Comparison of ENCODE assay signal across 1 cellular context in the genomic region with DNA sequence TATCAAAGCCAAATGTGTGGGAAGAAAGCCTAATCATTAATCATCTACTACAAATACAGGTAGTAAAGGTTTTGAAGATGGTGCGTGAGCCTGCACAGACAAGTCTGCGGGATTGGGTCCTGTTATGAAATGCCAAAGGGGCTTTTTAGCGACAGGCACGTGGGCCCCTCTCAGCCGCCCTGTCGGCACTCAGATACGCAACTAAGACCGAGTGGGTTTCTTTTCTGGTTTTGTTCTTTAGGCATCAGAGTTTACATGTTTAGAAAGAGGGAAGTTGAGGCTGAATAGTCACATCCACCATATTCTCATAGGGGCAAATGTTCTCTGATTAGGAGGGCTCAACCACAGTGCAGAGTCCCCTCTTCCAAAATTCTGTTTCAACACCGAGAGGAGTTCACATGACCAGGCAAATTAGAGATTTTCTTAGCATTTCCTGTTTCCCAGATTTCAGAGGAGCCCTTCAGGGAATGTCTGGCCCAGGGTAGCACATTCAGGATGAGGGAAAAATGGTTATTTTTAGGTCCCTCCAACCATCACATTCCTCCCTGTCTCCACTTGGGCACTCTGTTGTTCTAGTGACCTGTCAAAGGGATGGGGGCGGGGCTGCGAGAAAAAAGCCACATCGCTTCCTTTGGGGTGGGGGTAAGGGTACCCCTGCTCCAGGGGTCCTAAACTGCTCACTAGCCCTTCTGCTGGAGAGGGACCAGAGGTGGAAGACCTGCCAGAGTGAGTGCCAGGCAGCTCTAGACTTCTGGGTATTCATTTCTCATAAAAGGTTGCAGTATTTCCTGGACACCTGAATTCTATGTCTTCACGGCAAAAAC.
TF ChIP-seq lines count a peak whose summit lies in the region.

No MANE protein-coding gene starts in this region.

TF ChIP-seq in GM12878, 131 proteins besides CTCF, POLR2A, EP300 and RAD21 (continued from another document and continues in another):
- TF ChIP-seq, protein P1, sequence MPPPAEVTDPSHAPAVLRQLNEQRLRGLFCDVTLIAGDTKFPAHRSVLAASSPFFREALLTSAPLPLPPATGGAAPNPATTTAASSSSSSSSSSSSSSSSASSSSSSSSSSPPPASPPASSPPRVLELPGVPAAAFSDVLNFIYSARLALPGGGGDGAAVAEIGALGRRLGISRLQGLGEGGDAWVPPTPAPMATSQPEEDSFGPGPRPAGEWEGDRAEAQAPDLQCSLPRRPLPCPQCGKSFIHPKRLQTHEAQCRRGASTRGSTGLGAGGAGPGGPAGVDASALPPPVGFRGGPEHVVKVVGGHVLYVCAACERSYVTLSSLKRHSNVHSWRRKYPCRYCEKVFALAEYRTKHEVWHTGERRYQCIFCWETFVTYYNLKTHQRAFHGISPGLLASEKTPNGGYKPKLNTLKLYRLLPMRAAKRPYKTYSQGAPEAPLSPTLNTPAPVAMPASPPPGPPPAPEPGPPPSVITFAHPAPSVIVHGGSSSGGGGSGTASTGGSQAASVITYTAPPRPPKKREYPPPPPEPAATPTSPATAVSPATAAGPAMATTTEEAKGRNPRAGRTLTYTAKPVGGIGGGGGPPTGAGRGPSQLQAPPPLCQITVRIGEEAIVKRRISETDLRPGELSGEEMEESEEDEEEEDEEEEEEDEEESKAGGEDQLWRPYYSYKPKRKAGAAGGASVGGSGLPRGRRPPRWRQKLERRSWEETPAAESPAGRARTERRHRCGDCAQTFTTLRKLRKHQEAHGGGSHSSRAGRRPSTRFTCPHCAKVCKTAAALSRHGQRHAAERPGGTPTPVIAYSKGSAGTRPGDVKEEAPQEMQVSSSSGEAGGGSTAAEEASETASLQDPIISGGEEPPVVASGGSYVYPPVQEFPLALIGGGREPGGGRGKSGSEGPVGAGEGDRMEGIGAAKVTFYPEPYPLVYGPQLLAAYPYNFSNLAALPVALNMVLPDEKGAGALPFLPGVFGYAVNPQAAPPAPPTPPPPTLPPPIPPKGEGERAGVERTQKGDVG (CRISPR knock-in tag; IDR thresholded peaks at IDR 0.05), result no peak
- TF ChIP-seq KDM1A (IDR thresholded peaks at IDR 0.05; ENCODE audit: borderline replicate concordance) (no peak), HCFC1 (IDR thresholded peaks at IDR 0.05; ENCODE audit: low read length) (0 out of 2 replicates have a peak, but pooled peaks have one; percentile 16), RFX5 (IDR thresholded peaks at IDR 0.05; ENCODE audit: low read depth, low read length) (no peak), WRNIP1 (IDR thresholded peaks at IDR 0.05; ENCODE audit: borderline replicate concordance, low read depth, low read length) (0 out of 2 replicates have a peak, but pooled peaks have one; percentile 15), SMAD1 (IDR thresholded peaks at IDR 0.05; ENCODE audit: low read depth, partially characterized antibody) (no peak), IKZF2 (IDR thresholded peaks at IDR 0.05) (no peak), POU2F2 (IDR thresholded peaks at IDR 0.05; ENCODE audit: borderline replicate concordance, low read depth, low read length) (peak; percentile 83; the same call in 2 of the 3 replicates), HDAC6 (IDR thresholded peaks at IDR 0.05; ENCODE audit: unreplicated experiment) (no peak), BHLHE40 (IDR thresholded peaks at IDR 0.05; ENCODE audit: borderline replicate concordance in 1 of 2, low read depth in 2 of 2, low read length in 1 of 2) (peak in 1 of 2 experiments; percentile 90; a peak in 2 of 4 replicates), CBFB (IDR thresholded peaks at IDR 0.05; ENCODE audit: low read depth) (no peak), ETV6 (conservative IDR thresholded peaks at IDR 0.05 in 1 of 2, IDR thresholded peaks at IDR 0.05 in 1 of 2; ENCODE audit: borderline replicate concordance in 1 of 2, low read depth in 1 of 2) (peak in 1 of 2 experiments; percentile 39; a peak in 1 of 4 replicates), SUZ12 (IDR thresholded peaks at IDR 0.05; ENCODE audit: unreplicated experiment) (no peak), BRCA1 (IDR thresholded peaks at IDR 0.05; ENCODE audit: low read depth, low read length) (no peak), ZNF622 (IDR thresholded peaks at IDR 0.05) (no peak), RBBP5 (conservative IDR thresholded peaks at IDR 0.05) (no peak), NFYA (IDR thresholded peaks at IDR 0.05; ENCODE audit: borderline replicate concordance, low read depth, low read length) (no peak), BACH1 (IDR thresholded peaks at IDR 0.05; ENCODE audit: borderline replicate concordance) (no peak), TCF3 (IDR thresholded peaks at IDR 0.05; ENCODE audit: borderline replicate concordance, insufficient read depth, low read depth, low read length) (0 out of 2 replicates have a peak, but pooled peaks have one; percentile 38), STAT1 (conservative IDR thresholded peaks at IDR 0.05) (no peak), LARP7 (IDR thresholded peaks at IDR 0.05) (no peak), ASH2L (IDR thresholded peaks at IDR 0.05; ENCODE audit: borderline replicate concordance, low read depth) (no peak), KLF5 (IDR thresholded peaks at IDR 0.05; ENCODE audit: partially characterized antibody) (peak; percentile 18), CBX3 (IDR thresholded peaks at IDR 0.05; ENCODE audit: borderline replicate concordance, low read depth) (no peak), POLR2AphosphoS5 (IDR thresholded peaks at IDR 0.05; ENCODE audit: low read length) (peak; percentile 84), KAT2A (conservative IDR thresholded peaks at IDR 0.05; ENCODE audit: control insufficient read depth, low read depth, low read length) (no peak), YBX1 (IDR thresholded peaks at IDR 0.05) (no peak)
- TF ChIP-seq, protein P2, sequence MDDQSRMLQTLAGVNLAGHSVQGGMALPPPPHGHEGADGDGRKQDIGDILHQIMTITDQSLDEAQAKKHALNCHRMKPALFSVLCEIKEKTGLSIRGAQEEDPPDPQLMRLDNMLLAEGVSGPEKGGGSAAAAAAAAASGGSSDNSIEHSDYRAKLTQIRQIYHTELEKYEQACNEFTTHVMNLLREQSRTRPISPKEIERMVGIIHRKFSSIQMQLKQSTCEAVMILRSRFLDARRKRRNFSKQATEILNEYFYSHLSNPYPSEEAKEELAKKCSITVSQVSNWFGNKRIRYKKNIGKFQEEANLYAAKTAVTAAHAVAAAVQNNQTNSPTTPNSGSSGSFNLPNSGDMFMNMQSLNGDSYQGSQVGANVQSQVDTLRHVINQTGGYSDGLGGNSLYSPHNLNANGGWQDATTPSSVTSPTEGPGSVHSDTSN (IDR thresholded peaks at IDR 0.05; ENCODE audit: insufficient replicate concordance, low read depth, low read length), result no peak
- TF ChIP-seq, protein P3, sequence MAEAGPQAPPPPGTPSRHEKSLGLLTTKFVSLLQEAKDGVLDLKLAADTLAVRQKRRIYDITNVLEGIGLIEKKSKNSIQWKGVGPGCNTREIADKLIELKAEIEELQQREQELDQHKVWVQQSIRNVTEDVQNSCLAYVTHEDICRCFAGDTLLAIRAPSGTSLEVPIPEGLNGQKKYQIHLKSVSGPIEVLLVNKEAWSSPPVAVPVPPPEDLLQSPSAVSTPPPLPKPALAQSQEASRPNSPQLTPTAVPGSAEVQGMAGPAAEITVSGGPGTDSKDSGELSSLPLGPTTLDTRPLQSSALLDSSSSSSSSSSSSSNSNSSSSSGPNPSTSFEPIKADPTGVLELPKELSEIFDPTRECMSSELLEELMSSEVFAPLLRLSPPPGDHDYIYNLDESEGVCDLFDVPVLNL (IDR thresholded peaks at IDR 0.05; ENCODE audit: low read depth, low read length), result no peak
- TF ChIP-seq, protein P4, sequence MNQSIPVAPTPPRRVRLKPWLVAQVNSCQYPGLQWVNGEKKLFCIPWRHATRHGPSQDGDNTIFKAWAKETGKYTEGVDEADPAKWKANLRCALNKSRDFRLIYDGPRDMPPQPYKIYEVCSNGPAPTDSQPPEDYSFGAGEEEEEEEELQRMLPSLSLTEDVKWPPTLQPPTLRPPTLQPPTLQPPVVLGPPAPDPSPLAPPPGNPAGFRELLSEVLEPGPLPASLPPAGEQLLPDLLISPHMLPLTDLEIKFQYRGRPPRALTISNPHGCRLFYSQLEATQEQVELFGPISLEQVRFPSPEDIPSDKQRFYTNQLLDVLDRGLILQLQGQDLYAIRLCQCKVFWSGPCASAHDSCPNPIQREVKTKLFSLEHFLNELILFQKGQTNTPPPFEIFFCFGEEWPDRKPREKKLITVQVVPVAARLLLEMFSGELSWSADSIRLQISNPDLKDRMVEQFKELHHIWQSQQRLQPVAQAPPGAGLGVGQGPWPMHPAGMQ (IDR thresholded peaks at IDR 0.05; ENCODE audit: borderline replicate concordance), result no peak
- TF ChIP-seq, protein P5, sequence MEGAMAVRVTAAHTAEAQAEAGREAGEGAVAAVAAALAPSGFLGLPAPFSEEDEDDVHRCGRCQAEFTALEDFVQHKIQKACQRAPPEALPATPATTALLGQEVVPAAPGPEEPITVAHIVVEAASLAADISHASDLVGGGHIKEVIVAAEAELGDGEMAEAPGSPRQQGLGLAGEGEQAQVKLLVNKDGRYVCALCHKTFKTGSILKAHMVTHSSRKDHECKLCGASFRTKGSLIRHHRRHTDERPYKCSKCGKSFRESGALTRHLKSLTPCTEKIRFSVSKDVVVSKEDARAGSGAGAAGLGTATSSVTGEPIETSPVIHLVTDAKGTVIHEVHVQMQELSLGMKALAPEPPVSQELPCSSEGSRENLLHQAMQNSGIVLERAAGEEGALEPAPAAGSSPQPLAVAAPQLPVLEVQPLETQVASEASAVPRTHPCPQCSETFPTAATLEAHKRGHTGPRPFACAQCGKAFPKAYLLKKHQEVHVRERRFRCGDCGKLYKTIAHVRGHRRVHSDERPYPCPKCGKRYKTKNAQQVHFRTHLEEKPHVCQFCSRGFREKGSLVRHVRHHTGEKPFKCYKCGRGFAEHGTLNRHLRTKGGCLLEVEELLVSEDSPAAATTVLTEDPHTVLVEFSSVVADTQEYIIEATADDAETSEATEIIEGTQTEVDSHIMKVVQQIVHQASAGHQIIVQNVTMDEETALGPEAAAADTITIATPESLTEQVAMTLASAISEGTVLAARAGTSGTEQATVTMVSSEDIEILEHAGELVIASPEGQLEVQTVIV (IDR thresholded peaks at IDR 0.05; ENCODE audit: borderline replicate concordance, partially characterized antibody), result no peak
- TF ChIP-seq, protein P6, sequence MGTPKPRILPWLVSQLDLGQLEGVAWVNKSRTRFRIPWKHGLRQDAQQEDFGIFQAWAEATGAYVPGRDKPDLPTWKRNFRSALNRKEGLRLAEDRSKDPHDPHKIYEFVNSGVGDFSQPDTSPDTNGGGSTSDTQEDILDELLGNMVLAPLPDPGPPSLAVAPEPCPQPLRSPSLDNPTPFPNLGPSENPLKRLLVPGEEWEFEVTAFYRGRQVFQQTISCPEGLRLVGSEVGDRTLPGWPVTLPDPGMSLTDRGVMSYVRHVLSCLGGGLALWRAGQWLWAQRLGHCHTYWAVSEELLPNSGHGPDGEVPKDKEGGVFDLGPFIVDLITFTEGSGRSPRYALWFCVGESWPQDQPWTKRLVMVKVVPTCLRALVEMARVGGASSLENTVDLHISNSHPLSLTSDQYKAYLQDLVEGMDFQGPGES (IDR thresholded peaks at IDR 0.05), result no peak
- TF ChIP-seq, protein P7, sequence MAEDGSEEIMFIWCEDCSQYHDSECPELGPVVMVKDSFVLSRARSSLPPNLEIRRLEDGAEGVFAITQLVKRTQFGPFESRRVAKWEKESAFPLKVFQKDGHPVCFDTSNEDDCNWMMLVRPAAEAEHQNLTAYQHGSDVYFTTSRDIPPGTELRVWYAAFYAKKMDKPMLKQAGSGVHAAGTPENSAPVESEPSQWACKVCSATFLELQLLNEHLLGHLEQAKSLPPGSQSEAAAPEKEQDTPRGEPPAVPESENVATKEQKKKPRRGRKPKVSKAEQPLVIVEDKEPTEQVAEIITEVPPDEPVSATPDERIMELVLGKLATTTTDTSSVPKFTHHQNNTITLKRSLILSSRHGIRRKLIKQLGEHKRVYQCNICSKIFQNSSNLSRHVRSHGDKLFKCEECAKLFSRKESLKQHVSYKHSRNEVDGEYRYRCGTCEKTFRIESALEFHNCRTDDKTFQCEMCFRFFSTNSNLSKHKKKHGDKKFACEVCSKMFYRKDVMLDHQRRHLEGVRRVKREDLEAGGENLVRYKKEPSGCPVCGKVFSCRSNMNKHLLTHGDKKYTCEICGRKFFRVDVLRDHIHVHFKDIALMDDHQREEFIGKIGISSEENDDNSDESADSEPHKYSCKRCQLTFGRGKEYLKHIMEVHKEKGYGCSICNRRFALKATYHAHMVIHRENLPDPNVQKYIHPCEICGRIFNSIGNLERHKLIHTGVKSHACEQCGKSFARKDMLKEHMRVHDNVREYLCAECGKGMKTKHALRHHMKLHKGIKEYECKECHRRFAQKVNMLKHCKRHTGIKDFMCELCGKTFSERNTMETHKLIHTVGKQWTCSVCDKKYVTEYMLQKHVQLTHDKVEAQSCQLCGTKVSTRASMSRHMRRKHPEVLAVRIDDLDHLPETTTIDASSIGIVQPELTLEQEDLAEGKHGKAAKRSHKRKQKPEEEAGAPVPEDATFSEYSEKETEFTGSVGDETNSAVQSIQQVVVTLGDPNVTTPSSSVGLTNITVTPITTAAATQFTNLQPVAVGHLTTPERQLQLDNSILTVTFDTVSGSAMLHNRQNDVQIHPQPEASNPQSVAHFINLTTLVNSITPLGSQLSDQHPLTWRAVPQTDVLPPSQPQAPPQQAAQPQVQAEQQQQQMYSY (CRISPR knock-in tag; IDR thresholded peaks at IDR 0.05), result no peak
- TF ChIP-seq, protein P8, sequence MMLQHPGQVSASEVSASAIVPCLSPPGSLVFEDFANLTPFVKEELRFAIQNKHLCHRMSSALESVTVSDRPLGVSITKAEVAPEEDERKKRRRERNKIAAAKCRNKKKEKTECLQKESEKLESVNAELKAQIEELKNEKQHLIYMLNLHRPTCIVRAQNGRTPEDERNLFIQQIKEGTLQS (IDR thresholded peaks at IDR 0.05; ENCODE audit: borderline replicate concordance, extremely low read depth, low read depth, low read length), result no peak
- TF ChIP-seq, protein P9, sequence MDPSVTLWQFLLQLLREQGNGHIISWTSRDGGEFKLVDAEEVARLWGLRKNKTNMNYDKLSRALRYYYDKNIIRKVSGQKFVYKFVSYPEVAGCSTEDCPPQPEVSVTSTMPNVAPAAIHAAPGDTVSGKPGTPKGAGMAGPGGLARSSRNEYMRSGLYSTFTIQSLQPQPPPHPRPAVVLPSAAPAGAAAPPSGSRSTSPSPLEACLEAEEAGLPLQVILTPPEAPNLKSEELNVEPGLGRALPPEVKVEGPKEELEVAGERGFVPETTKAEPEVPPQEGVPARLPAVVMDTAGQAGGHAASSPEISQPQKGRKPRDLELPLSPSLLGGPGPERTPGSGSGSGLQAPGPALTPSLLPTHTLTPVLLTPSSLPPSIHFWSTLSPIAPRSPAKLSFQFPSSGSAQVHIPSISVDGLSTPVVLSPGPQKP (IDR thresholded peaks at IDR 0.05; ENCODE audit: low read depth, low read length), result no peak
- TF ChIP-seq, protein P10, sequence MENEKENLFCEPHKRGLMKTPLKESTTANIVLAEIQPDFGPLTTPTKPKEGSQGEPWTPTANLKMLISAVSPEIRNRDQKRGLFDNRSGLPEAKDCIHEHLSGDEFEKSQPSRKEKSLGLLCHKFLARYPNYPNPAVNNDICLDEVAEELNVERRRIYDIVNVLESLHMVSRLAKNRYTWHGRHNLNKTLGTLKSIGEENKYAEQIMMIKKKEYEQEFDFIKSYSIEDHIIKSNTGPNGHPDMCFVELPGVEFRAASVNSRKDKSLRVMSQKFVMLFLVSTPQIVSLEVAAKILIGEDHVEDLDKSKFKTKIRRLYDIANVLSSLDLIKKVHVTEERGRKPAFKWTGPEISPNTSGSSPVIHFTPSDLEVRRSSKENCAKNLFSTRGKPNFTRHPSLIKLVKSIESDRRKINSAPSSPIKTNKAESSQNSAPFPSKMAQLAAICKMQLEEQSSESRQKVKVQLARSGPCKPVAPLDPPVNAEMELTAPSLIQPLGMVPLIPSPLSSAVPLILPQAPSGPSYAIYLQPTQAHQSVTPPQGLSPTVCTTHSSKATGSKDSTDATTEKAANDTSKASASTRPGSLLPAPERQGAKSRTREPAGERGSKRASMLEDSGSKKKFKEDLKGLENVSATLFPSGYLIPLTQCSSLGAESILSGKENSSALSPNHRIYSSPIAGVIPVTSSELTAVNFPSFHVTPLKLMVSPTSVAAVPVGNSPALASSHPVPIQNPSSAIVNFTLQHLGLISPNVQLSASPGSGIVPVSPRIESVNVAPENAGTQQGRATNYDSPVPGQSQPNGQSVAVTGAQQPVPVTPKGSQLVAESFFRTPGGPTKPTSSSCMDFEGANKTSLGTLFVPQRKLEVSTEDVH (IDR thresholded peaks at IDR 0.05; ENCODE audit: low read depth, partially characterized antibody), result no peak
